In genomic region chr5:10585120-10585915, GRCh38 we compare ENCODE assay signal across 1 cellular context.
TF ChIP-seq lines count a peak whose summit lies in the region.

No MANE protein-coding gene starts in this region.

TF ChIP-seq in K562, 482 proteins besides CTCF, POLR2A, EP300 and RAD21 (continued from another document):
- TF ChIP-seq VEZF1 (CRISPR knock-in tag; IDR thresholded peaks at IDR 0.05): no peak
- TF ChIP-seq ZNF507 (tag; conservative IDR thresholded peaks at IDR 0.05): no peak
- TF ChIP-seq ZFX (CRISPR knock-in tag; IDR thresholded peaks at IDR 0.05): no peak
- no peak for TF ChIP-seq NR1H2 (CRISPR knock-in tag; IDR thresholded peaks at IDR 0.05)
- no peak for TF ChIP-seq ARID2 (IDR thresholded peaks at IDR 0.05)
TF ChIP-seq in K562: peak in this region for 0.
